ENCODE assay signal across 32 cellular contexts in genomic region chr7:55351263-55351662, GRCh38.
"Had no signal": no experiment of that assay in that cellular context is flagged by ENCODE, and none has a peak within 500 bp of the region (broad histone marks: within the 10 kb centered on the region; RNA-seq: fewer than 3 reads in every experiment).

No MANE protein-coding gene starts in this region.

- H3K4me3 Mint-ChIP-seq: immature natural killer cell; mesothelial cell of epicardium; naive thymus-derived CD8-positive, alpha-beta T cell; nephron; neural crest cell; stimulated activated memory B cell treated with anti-CD40 and anti-IgM and Interleukin-4, amounts not matched to agents 10 μg/mL and 1 μg/mL and 100 μg/mL, for 72 hours; stimulated activated naive CD8-positive, alpha-beta T cell treated with anti-CD3 and anti-CD28 coated beads, Interleukin-15, amount 100 ng/mL, for 72 hours had no signal

- H3K4me1 ChIP-seq: left lung, lower lobe of right lung, pancreas, prostate gland, sigmoid colon, tibial nerve, upper lobe of left lung had no signal

- H3K36me3 ChIP-seq: left lung, lower lobe of right lung, pancreas, prostate gland, sigmoid colon, tibial nerve, upper lobe of left lung, vagina had no signal

- ATAC-seq: left lung; lower lobe of right lung; naive thymus-derived CD8-positive, alpha-beta T cell; pancreas; right cardiac atrium; stimulated activated memory B cell treated with anti-CD40 and anti-IgM and Interleukin-4, amounts not matched to agents 10 μg/mL and 1 μg/mL and 100 μg/mL, for 72 hours; stimulated activated naive CD8-positive, alpha-beta T cell treated with anti-CD3 and anti-CD28 coated beads, Interleukin-15, amount 100 ng/mL, for 72 hours had no signal

- H3K27me3 ChIP-seq: pancreas, sigmoid colon, tibial nerve, upper lobe of left lung, vagina had no signal

- FAIRE-seq: islet of Langerhans, kidney, pancreas had no signal

- DNase-seq: hypothalamus; immature natural killer cell; kidney; left colon; left lung; lower lobe of right lung; mammary epithelial cell; mesenchymal stem cell; naive thymus-derived CD8-positive, alpha-beta T cell; nucleus accumbens; pancreas; posterior cingulate gyrus; retina; right cardiac atrium; sigmoid colon; stimulated activated CD4-positive, alpha-beta T cell treated with anti-CD3 and anti-CD28 coated beads, Interleukin-1b, Interleukin-23, amount 100 ng/mL, for 48 hours; stimulated activated CD4-positive, alpha-beta T cell treated with anti-CD3 and anti-CD28 coated beads, Interleukin-2, amount 100 ng/mL, for 48 hours; stimulated activated CD4-positive, alpha-beta T cell treated with anti-CD3 and anti-CD28 coated beads, Interleukin-4, amount 100 ng/mL, for 4 hours; stimulated activated CD8-positive, alpha-beta memory T cell treated with anti-CD3 and anti-CD28 coated beads, Interleukin-4, amount 100 ng/mL, for 48 hours; stimulated activated naive CD4-positive, alpha-beta T cell treated with Interleukin-2 at 50 U/mL for 16 hours; stimulated activated naive CD8-positive, alpha-beta T cell treated with anti-CD3 and anti-CD28 coated beads, Interleukin-15, amount 100 ng/mL, for 72 hours; substantia nigra; upper lobe of left lung had no signal

- H3K4me1 Mint-ChIP-seq: immature natural killer cell; naive thymus-derived CD8-positive, alpha-beta T cell; nephron; neural crest cell; stimulated activated memory B cell treated with anti-CD40 and anti-IgM and Interleukin-4, amounts not matched to agents 10 μg/mL and 1 μg/mL and 100 μg/mL, for 72 hours; stimulated activated naive CD8-positive, alpha-beta T cell treated with anti-CD3 and anti-CD28 coated beads, Interleukin-15, amount 100 ng/mL, for 72 hours had no signal

- H3K27ac ChIP-seq: left lung, lower lobe of right lung, pancreas, prostate gland, sigmoid colon, tibial nerve, upper lobe of left lung, vagina had no signal

- H3K4me3 ChIP-seq: left lung, lower lobe of right lung, pancreas, prostate gland, sigmoid colon, smooth muscle cell, tibial nerve, upper lobe of left lung, vagina had no signal

- H3K9me3 Mint-ChIP-seq: naive thymus-derived CD8-positive, alpha-beta T cell; nephron; neural crest cell; stimulated activated memory B cell treated with anti-CD40 and anti-IgM and Interleukin-4, amounts not matched to agents 10 μg/mL and 1 μg/mL and 100 μg/mL, for 72 hours; stimulated activated naive CD8-positive, alpha-beta T cell treated with anti-CD3 and anti-CD28 coated beads, Interleukin-15, amount 100 ng/mL, for 72 hours had no signal

- H3K36me3 Mint-ChIP-seq: immature natural killer cell; mesothelial cell of epicardium; naive thymus-derived CD8-positive, alpha-beta T cell; stimulated activated memory B cell treated with anti-CD40 and anti-IgM and Interleukin-4, amounts not matched to agents 10 μg/mL and 1 μg/mL and 100 μg/mL, for 72 hours had no signal

- H3K9me3 ChIP-seq: left lung, lower lobe of right lung, pancreas, prostate gland, sigmoid colon, tibial nerve, upper lobe of left lung, vagina had no signal

- H3K27ac Mint-ChIP-seq: immature natural killer cell; mesothelial cell of epicardium; nephron; stimulated activated memory B cell treated with anti-CD40 and anti-IgM and Interleukin-4, amounts not matched to agents 10 μg/mL and 1 μg/mL and 100 μg/mL, for 72 hours; stimulated activated naive CD8-positive, alpha-beta T cell treated with anti-CD3 and anti-CD28 coated beads, Interleukin-15, amount 100 ng/mL, for 72 hours had no signal

- H3K4me2 ChIP-seq: smooth muscle cell had no signal
